Comparison of ENCODE assay signal across 17 cellular contexts in genomic region chr16:64453643-64454042, GRCh38.
"Had no signal": no experiment of that assay in that cellular context is flagged by ENCODE, and none has a peak within 500 bp of the region (broad histone marks: within the 10 kb centered on the region; RNA-seq: fewer than 3 reads in every experiment).

No MANE protein-coding gene starts in this region.

- H3K27ac Mint-ChIP-seq: activated naive CD4-positive, alpha-beta T cell treated with anti-CD3 and anti-CD28 coated beads, Interleukin-2, amount 50 U/mL, for 24 hours had no signal

- H3K36me3 ChIP-seq: ascending aorta, esophagus muscularis mucosa, sigmoid colon had no signal

- H3K4me3 ChIP-seq: ascending aorta, esophagus muscularis mucosa, lung, sigmoid colon had no signal

- H3K4me1 ChIP-seq: ascending aorta, esophagus muscularis mucosa, sigmoid colon had no signal

- H3K27me3 ChIP-seq: ascending aorta, esophagus muscularis mucosa, sigmoid colon had no signal

- DNase-seq: activated CD4-positive, alpha-beta T cell treated with anti-CD3 and anti-CD28 coated beads, Interleukin-2, amount 50 U/mL, for 4 hours; activated CD4-positive, CD25-positive, alpha-beta regulatory T cell treated with anti-CD3 and anti-CD28 coated beads, Interleukin-2, amount 50 U/mL, for 72 hours; activated gamma-delta T cell; dermis blood vessel endothelial cell; effector memory CD4-positive, alpha-beta T cell; midbrain; occipital lobe; posterior cingulate gyrus; sigmoid colon; stimulated activated naive CD4-positive, alpha-beta T cell had no signal

- H3K27me3 Mint-ChIP-seq: activated naive CD4-positive, alpha-beta T cell treated with anti-CD3 and anti-CD28 coated beads, Interleukin-2, amount 50 U/mL, for 24 hours had no signal

- H3K36me3 Mint-ChIP-seq: activated naive CD4-positive, alpha-beta T cell treated with anti-CD3 and anti-CD28 coated beads, Interleukin-2, amount 50 U/mL, for 24 hours had no signal

- H3K9me3 ChIP-seq: ascending aorta, esophagus muscularis mucosa, sigmoid colon had no signal

- FAIRE-seq: bronchial epithelial cell, endothelial cell of umbilical vein, islet of Langerhans had no signal

- H3K4me3 Mint-ChIP-seq: activated naive CD4-positive, alpha-beta T cell treated with anti-CD3 and anti-CD28 coated beads, Interleukin-2, amount 50 U/mL, for 24 hours had no signal

- H3K4me1 Mint-ChIP-seq: activated naive CD4-positive, alpha-beta T cell treated with anti-CD3 and anti-CD28 coated beads, Interleukin-2, amount 50 U/mL, for 24 hours had no signal

- H3K27ac ChIP-seq: ascending aorta, esophagus muscularis mucosa, sigmoid colon had no signal
